15 cellular contexts compared by ENCODE assay signal in the genomic region with DNA sequence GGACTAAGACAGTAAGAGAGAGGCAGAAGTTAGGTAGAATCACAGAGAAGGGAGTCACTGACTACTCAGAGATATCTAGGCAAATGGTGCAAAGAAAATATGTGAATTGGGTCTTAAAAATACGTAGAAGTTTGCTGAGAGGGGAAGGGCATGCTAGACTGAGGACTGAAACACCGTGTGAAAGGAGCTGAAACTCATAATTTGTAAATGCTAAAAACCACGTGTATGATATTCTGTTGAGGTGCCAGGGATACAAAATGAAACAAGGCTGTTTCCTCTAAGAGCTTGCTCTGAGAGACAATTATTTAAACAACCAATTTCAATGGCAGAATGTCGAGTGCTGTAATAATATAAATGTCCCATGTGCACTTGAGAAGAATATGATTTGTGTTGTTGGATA. TPM values are rescaled to one million over a fixed set of nuclear protein-coding genes. Genes with fewer than 3 reads are reported as not detected.
DNase-seq lines count a peak whose midpoint lies in the region; ATAC-seq and TF ChIP-seq lines count a peak whose summit lies in the region.
"Had no signal": no experiment of that assay in that cellular context is flagged by ENCODE, and none has a peak within 500 bp of the region (broad histone marks: within the 10 kb centered on the region; RNA-seq: fewer than 3 reads in every experiment).

No MANE protein-coding gene starts in this region.

- H3K27me3 ChIP-seq in spleen (replicated peaks in 1 of 7) (no peaks in the 10 kb centered on the region), Peyer's patch (no peaks in the 10 kb centered on the region)

- peaks cover 10% of the 10 kb centered on the region for H3K9me3 Mint-ChIP-seq in activated CD8-positive, alpha-beta memory T cell treated with anti-CD3 and anti-CD28 coated beads, Interleukin-2, amount 10 ng/mL, durations not matched to agents 7 days and 5 days (ENCODE audit: low read depth)

- H3K36me3 ChIP-seq in spleen, result peaks cover 0 to 10% (median 0%) of the 10 kb centered on the region in 6 donors
- no peaks in the 10 kb centered on the region for H3K36me3 ChIP-seq in Peyer's patch

- peak overlapping the region; percentile 4 for H3K27ac Mint-ChIP-seq in activated CD8-positive, alpha-beta memory T cell treated with anti-CD3 and anti-CD28 coated beads, Interleukin-2, amount 10 ng/mL, durations not matched to agents 7 days and 5 days
- peak overlapping the region; percentile 90 for H3K27ac Mint-ChIP-seq in T-helper 17 cell
- H3K27ac Mint-ChIP-seq: activated naive CD8-positive, alpha-beta T cell treated with anti-CD3 and anti-CD28 coated beads, Interleukin-2, amount 10 ng/mL, durations not matched to agents 7 days and 5 days had no signal

- TF ChIP-seq POLR2A in spleen (IDR thresholded peaks at IDR 0.05), result no peak
- TF ChIP-seq POLR2A in Peyer's patch (IDR thresholded peaks at IDR 0.05), result no peak

- H3K27me3 Mint-ChIP-seq in activated CD8-positive, alpha-beta memory T cell treated with anti-CD3 and anti-CD28 coated beads, Interleukin-2, amount 10 ng/mL, durations not matched to agents 7 days and 5 days, result no peaks in the 10 kb centered on the region
- H3K27me3 Mint-ChIP-seq in T-helper 17 cell, result no peaks in the 10 kb centered on the region
- H3K27me3 Mint-ChIP-seq: activated naive CD8-positive, alpha-beta T cell treated with anti-CD3 and anti-CD28 coated beads, Interleukin-2, amount 10 ng/mL, durations not matched to agents 7 days and 5 days had no signal

- peaks cover 44% of the 10 kb centered on the region for H3K36me3 Mint-ChIP-seq in activated CD8-positive, alpha-beta memory T cell treated with anti-CD3 and anti-CD28 coated beads, Interleukin-2, amount 10 ng/mL, durations not matched to agents 7 days and 5 days
- peaks cover 2% of the 10 kb centered on the region for H3K36me3 Mint-ChIP-seq in T-helper 17 cell (ENCODE audit: low read depth)

- TF ChIP-seq CTCF in spleen (IDR thresholded peaks at IDR 0.05 in 8 of 11, conservative IDR thresholded peaks at IDR 0.05 in 3 of 11) (no peak), Peyer's patch (IDR thresholded peaks at IDR 0.05) (no peak)

- WGBS in spleen, 5 donors, result 47 to 57% (median 54%) methylated on average over 4 of the region's 4 CpGs

- intact Hi-C loops in spleen (cut with DNase I; ENCODE audit: low total_unique reads), result no loop called here

- no peaks in the 10 kb centered on the region for H3K9me3 ChIP-seq in T-helper 17 cell (ENCODE audit: control insufficient read depth, low read length, poor library complexity, severe bottlenecking)
- peaks cover 4 to 22% (median 19%) of the 10 kb centered on the region in 8 donors for H3K9me3 ChIP-seq in spleen
- H3K9me3 ChIP-seq in Peyer's patch, result peaks cover 0 to 3% (median 0%) of the 10 kb centered on the region in 4 donors

- peak overlapping the region in 5 of 8 donors; percentile 23 to 75 (median 38) for H3K27ac ChIP-seq in spleen
- no peak overlapping the region for H3K27ac ChIP-seq in Peyer's patch
- H3K27ac ChIP-seq: psoas muscle had no signal

- H3K4me1 ChIP-seq in spleen (peaks cover 9 to 85% (median 67%) of the 10 kb centered on the region in 6 donors), Peyer's patch (peaks cover 0 to 8% (median 0%) of the 10 kb centered on the region in 4 donors)

- no peak overlapping the region for H3K4me3 ChIP-seq in spleen
- H3K4me3 ChIP-seq in Peyer's patch, result no peak overlapping the region
- H3K4me3 ChIP-seq: psoas muscle had no signal

- ATAC-seq in activated CD8-positive, alpha-beta memory T cell treated with anti-CD3 and anti-CD28 coated beads, Interleukin-2, amount 10 ng/mL, durations not matched to agents 7 days and 5 days, result no peak
- ATAC-seq in HG02798 (IDR thresholded peaks at IDR 0.05; ENCODE audit: poor library complexity, unreplicated experiment) (peak; percentile 55), T-helper 17 cell (peak; percentile 28), GM18870 (IDR thresholded peaks at IDR 0.05; ENCODE audit: unreplicated experiment) (no peak)
- ATAC-seq: HepG2 had no signal

- CTCF ChIA-PET in activated CD8-positive, alpha-beta memory T cell treated with anti-CD3 and anti-CD28 coated beads, Interleukin-2, amount 10 ng/mL, durations not matched to agents 7 days and 5 days (lab: Charles Lee), result interaction anchor here (0.5 to 1.5 kb wide), 3 partner anchors 9 to 69 kb away, joined by 3 to 6 read pairs (median 5); no protein-coding TSS in a partner anchor

- no peak for DNase-seq in activated CD8-positive, alpha-beta memory T cell treated with anti-CD3 and anti-CD28 coated beads, Interleukin-2, amount 10 ng/mL, durations not matched to agents 7 days and 5 days
- no peak for DNase-seq in activated CD8-positive, alpha-beta memory T cell treated with anti-CD3 and anti-CD28 coated beads for 24 hours
- no peak for DNase-seq in T-helper 17 cell
- DNase-seq in spleen, result no peak
- no peak for DNase-seq in Peyer's patch
- no peak for DNase-seq in dedifferentiated amniotic fluid mesenchymal stem cell (ENCODE audit: extremely low spot score)
- DNase-seq: activated CD4-positive, alpha-beta T cell treated with anti-CD3 and anti-CD28 coated beads, Interleukin-2, amount 50 U/mL, for 48 hours; activated naive CD8-positive, alpha-beta T cell treated with anti-CD3 and anti-CD28 coated beads, Interleukin-2, amount 10 ng/mL, durations not matched to agents 7 days and 5 days; EL; mesendoderm; NCI-H1694; psoas muscle had no signal

- H3K4me1 Mint-ChIP-seq in activated CD8-positive, alpha-beta memory T cell treated with anti-CD3 and anti-CD28 coated beads, Interleukin-2, amount 10 ng/mL, durations not matched to agents 7 days and 5 days, result peaks cover 48% of the 10 kb centered on the region
- peaks cover 59% of the 10 kb centered on the region for H3K4me1 Mint-ChIP-seq in T-helper 17 cell

- H3K4me3 Mint-ChIP-seq in activated CD8-positive, alpha-beta memory T cell treated with anti-CD3 and anti-CD28 coated beads, Interleukin-2, amount 10 ng/mL, durations not matched to agents 7 days and 5 days, result no peak overlapping the region
- H3K4me3 Mint-ChIP-seq in T-helper 17 cell, result peak overlapping the region; percentile 68
- H3K4me3 Mint-ChIP-seq: activated naive CD8-positive, alpha-beta T cell treated with anti-CD3 and anti-CD28 coated beads, Interleukin-2, amount 10 ng/mL, durations not matched to agents 7 days and 5 days had no signal

RNA-seq across cellular contexts. Expression of a gene that starts 47.2 kb away (rescaled TPM):
- total RNA-seq in activated CD8-positive, alpha-beta memory T cell treated with anti-CD3 and anti-CD28 coated beads, Interleukin-2, amount 10 ng/mL, durations not matched to agents 7 days and 5 days, result 10 to 100 TPM; 37.1 to 37.4 TPM
- 10 to 100 TPM; 59.0 to 59.1 TPM for total RNA-seq in T-helper 17 cell
- 10 to 100 TPM; 41.9 to 54.7 (median 48.3) TPM for total RNA-seq in spleen
- 10 to 100 TPM; 12.5 to 21.9 (median 19.5) TPM for polyA plus RNA-seq in spleen
- total RNA-seq in Peyer's patch, result 10 to 100 TPM; 11.9 to 48.7 (median 33.5) TPM

RNA-seq across cellular contexts. Expression of a gene that starts 48.6 kb away (rescaled TPM):
- 1 to 10 TPM; 1.5 to 1.7 TPM for total RNA-seq in activated CD8-positive, alpha-beta memory T cell treated with anti-CD3 and anti-CD28 coated beads, Interleukin-2, amount 10 ng/mL, durations not matched to agents 7 days and 5 days
- total RNA-seq in T-helper 17 cell (1 to 10 TPM; 3.2 to 4.2 TPM), spleen (1 to 10 TPM in 2 of 7 donors, under 1 TPM in 5; 0.33 to 3.1 (median 0.67) TPM), Peyer's patch (1 to 10 TPM in 2 of 4 donors, under 1 TPM in 2; 0.54 to 1.7 (median 0.81) TPM)
- polyA plus RNA-seq in spleen, result 1 to 10 TPM in 1 of 3 donors, under 1 TPM in 2; 0.85 to 1.7 (median 0.96) TPM

Comparison
In these comparisons a context has a peak if more than half of its experiments do, and no peak if none do; other contexts are left out.
1. ATAC-seq: peak in HG02798 (single experiment) and T-helper 17 cell (single experiment); none in activated CD8-positive, alpha-beta memory T cell treated with anti-CD3 and anti-CD28 coated beads, Interleukin-2, amount 10 ng/mL, durations not matched to agents 7 days and 5 days (single experiment) and GM18870 (single experiment).
2. H3K27ac ChIP-seq: peak in spleen (5 of 8); none in Peyer's patch (0 of 4).